8 cellular contexts compared by ENCODE assay signal in genomic region chr1:176205322-176205914, GRCh38. TPM values are rescaled to one million over a fixed set of nuclear protein-coding genes. Genes with fewer than 3 reads are reported as not detected.
DNase-seq lines count a peak whose midpoint lies in the region; ATAC-seq and TF ChIP-seq lines count a peak whose summit lies in the region.

No MANE protein-coding gene starts in this region.

- H3K27ac ChIP-seq in testis, result peak overlapping the region in 1 of 2 donors; percentile 90

- H3K9me3 ChIP-seq in HAP-1 (no peaks in the 10 kb centered on the region), testis (no peaks in the 10 kb centered on the region)

- 20 to 25% methylated on average over 5 of the region's 5 CpGs for WGBS in testis, 2 donors

- H3K36me3 ChIP-seq in HAP-1 (replicated peaks) (peaks cover 3% of the 10 kb centered on the region; the same call in 1 of the 2 replicates), testis (ENCODE audit: low read depth, missing control alignments) (no peaks in the 10 kb centered on the region)

- intact Hi-C loops in activated CD8-positive, alpha-beta T cell treated with anti-CD3 and anti-CD28 coated beads for 36 hours (cut with micrococcal nuclease), result loop anchor here (5.0 kb wide), 1 partner anchor 133 kb away; no protein-coding TSS in a partner anchor
- intact Hi-C loops in testis (cut with DNase I; ENCODE audit: low total_unique reads), result no loop called here

- H3K36me3 Mint-ChIP-seq in activated CD8-positive, alpha-beta T cell treated with anti-CD3 and anti-CD28 coated beads for 36 hours (ENCODE audit: low read depth), result peaks cover 18% of the 10 kb centered on the region
- peaks cover 0 to 3% (median 0%) of the 10 kb centered on the region in 3 donors for H3K36me3 Mint-ChIP-seq in immature natural killer cell

- CTCF ChIA-PET in activated CD8-positive, alpha-beta T cell treated with anti-CD3 and anti-CD28 coated beads for 36 hours (lab: Charles Lee), result no interaction called here

- no peak for TF ChIP-seq POLR2A in testis (IDR thresholded peaks at IDR 0.05)

- H3K4me3 Mint-ChIP-seq in activated CD8-positive, alpha-beta T cell treated with anti-CD3 and anti-CD28 coated beads for 36 hours, result peak overlapping the region; percentile 87
- peak overlapping the region; percentile 81 to 97 (median 94) for H3K4me3 Mint-ChIP-seq in immature natural killer cell

- H3K4me1 ChIP-seq in HAP-1, result peaks cover 11% of the 10 kb centered on the region
- H3K4me1 ChIP-seq in testis, result peaks cover 25% of the 10 kb centered on the region

- DNase-seq in ACHN, result peak; percentile 18
- DNase-seq in HAP-1 (ENCODE audit: low spot score in 2 of 2), result no peak
- no peak for DNase-seq in activated CD8-positive, alpha-beta T cell treated with anti-CD3 and anti-CD28 coated beads for 36 hours
- no peak for DNase-seq in immature natural killer cell
- no peak for DNase-seq in testis
- no peak for DNase-seq in NCI-H82 (lab: John Stamatoyannopoulos, UW)

- H3K9me3 Mint-ChIP-seq in activated CD8-positive, alpha-beta T cell treated with anti-CD3 and anti-CD28 coated beads for 36 hours, result no peaks in the 10 kb centered on the region
- H3K9me3 Mint-ChIP-seq in immature natural killer cell, result peaks cover 0 to 3% (median 0%) of the 10 kb centered on the region in 6 donors

- peak overlapping the region; percentile 89 for H3K27ac Mint-ChIP-seq in activated CD8-positive, alpha-beta T cell treated with anti-CD3 and anti-CD28 coated beads for 36 hours
- peak overlapping the region; percentile 70 to 96 (median 96) for H3K27ac Mint-ChIP-seq in immature natural killer cell

- ATAC-seq in activated CD8-positive, alpha-beta T cell treated with anti-CD3 and anti-CD28 coated beads for 36 hours, result peak; percentile 8
- ATAC-seq in HG03175 (IDR thresholded peaks at IDR 0.05; ENCODE audit: unreplicated experiment) (no peak), GM21723 (IDR thresholded peaks at IDR 0.05; ENCODE audit: unreplicated experiment) (no peak)

- in situ Hi-C loops in ACHN (cut with HindIII; ENCODE audit: low pct_ligation_motif_present, low pct_unique_long_range_greater_than_20kb, low sequenced_read_pairs) (no loop called here), HAP-1 (cut with MboI; ENCODE audit: low sequenced_read_pairs) (no loop called here)

- H3K4me1 Mint-ChIP-seq in activated CD8-positive, alpha-beta T cell treated with anti-CD3 and anti-CD28 coated beads for 36 hours (ENCODE audit: low read depth), result peaks cover 33% of the 10 kb centered on the region
- peaks cover 50 to 71% of the 10 kb centered on the region in 2 donors for H3K4me1 Mint-ChIP-seq in immature natural killer cell

- H3K27me3 ChIP-seq in HAP-1 (ENCODE audit: low read depth) (no peaks in the 10 kb centered on the region), testis (no peaks in the 10 kb centered on the region)

- H3K4me3 ChIP-seq in HAP-1 (peak overlapping the region; percentile 89), testis (peak overlapping the region; percentile 92 to 93)

- POLR2A ChIA-PET in activated CD8-positive, alpha-beta T cell treated with anti-CD3 and anti-CD28 coated beads for 36 hours (lab: Charles Lee), result interaction anchor here (0.6 to 1.5 kb wide), 6 partner anchors 8 to 85 kb away, joined by 3 to 6 read pairs (median 4); no protein-coding TSS in a partner anchor

- no peak for TF ChIP-seq CTCF in activated CD8-positive, alpha-beta T cell treated with anti-CD3 and anti-CD28 coated beads for 36 hours (IDR thresholded peaks at IDR 0.05)
- no peak for TF ChIP-seq CTCF in testis (IDR thresholded peaks at IDR 0.05)

- no peaks in the 10 kb centered on the region for H3K27me3 Mint-ChIP-seq in activated CD8-positive, alpha-beta T cell treated with anti-CD3 and anti-CD28 coated beads for 36 hours
- peaks cover 10 to 17% (median 13%) of the 10 kb centered on the region in 3 donors for H3K27me3 Mint-ChIP-seq in immature natural killer cell (ENCODE audit: low read depth in 3 of 3)

RNA-seq across cellular contexts. Expression of gene COP1, which starts 1.7 kb away (rescaled TPM):
- total RNA-seq in activated CD8-positive, alpha-beta T cell treated with anti-CD3 and anti-CD28 coated beads for 36 hours, result 10 to 100 TPM; 33.8 to 36.9 TPM
- polyA plus RNA-seq in immature natural killer cell (10 to 100 TPM; 28.3 to 42.2 (median 37.4) TPM), testis (ENCODE audit: insufficient read depth, low read depth, low replicate concordance) (63.7 TPM)
- total RNA-seq in testis, result 100 to 1,000 TPM in 1 of 2 donors, 10 to 100 TPM in 1; 92.9 to 103 TPM
